34 cellular contexts compared by ENCODE assay signal in the genomic region with DNA sequence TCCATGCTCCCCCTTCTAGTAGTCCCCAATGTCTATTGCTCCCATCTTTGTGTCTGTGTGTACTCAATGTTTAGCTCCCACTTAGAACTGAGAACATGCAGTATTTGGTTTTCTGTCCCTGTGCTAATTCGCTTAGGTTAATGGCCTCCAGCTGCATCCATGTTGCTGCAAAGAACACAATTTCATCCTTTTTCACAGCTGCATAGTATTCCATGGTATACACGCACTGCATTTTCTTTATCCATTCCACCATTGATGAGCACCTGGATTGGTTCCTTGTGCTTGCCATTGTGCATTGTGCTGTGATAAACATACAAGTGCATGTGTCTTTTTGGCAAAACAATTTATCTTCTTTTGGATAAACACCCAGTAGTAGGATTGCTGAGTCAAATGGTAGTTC.
"Had no signal": no experiment of that assay in that cellular context is flagged by ENCODE, and none has a peak within 500 bp of the region (broad histone marks: within the 10 kb centered on the region; RNA-seq: fewer than 3 reads in every experiment).

No MANE protein-coding gene starts in this region.

- H3K27ac ChIP-seq: KMS-11 had no signal

- DNase-seq: Karpas-422, Kasumi-1, MG63, MM.1S, MV-4-11, NCI-H1048, NCI-H1092, NCI-H1092 treated with DMSO at 0.1 percent for 48 hours, NCI-H1105, NCI-H1105 treated with DMSO at 0.1 percent for 48 hours, NCI-H1417, NCI-H1417 treated with DMSO at 0.1 percent for 48 hours, NCI-H1436, NCI-H1436 treated with DMSO at 0.1 percent for 48 hours, NCI-H146, NCI-H1694, NCI-H1694 treated with DMSO at 0.1 percent for 48 hours, NCI-H187, NCI-H187 treated with DMSO at 0.1 percent for 48 hours, NCI-H1930, NCI-H2029, NCI-H2029 treated with DMSO at 0.1 percent for 48 hours, NCI-H2081, NCI-H2081 treated with DMSO at 0.1 percent for 48 hours, NCI-H2107, NCI-H2171, NCI-H2171 treated with DMSO at 0.1 percent for 48 hours, NCI-H2227 treated with DMSO at 0.1 percent for 48 hours, NCI-H226, NCI-H345, NCI-H446, NCI-H446 treated with DMSO at 0.1 percent for 48 hours, NCI-H510A had no signal

- H3K9ac ChIP-seq: KMS-11 had no signal

- H3K4me3 ChIP-seq: MG63 had no signal

- H3K9me3 ChIP-seq: MG63 had no signal

- H3K27me3 ChIP-seq: MG63 had no signal

- H3K36me3 ChIP-seq: MG63 had no signal

- H3K4me2 ChIP-seq: KMS-11 had no signal
